ENCODE assay signal across 8 cellular contexts in the genomic region with DNA sequence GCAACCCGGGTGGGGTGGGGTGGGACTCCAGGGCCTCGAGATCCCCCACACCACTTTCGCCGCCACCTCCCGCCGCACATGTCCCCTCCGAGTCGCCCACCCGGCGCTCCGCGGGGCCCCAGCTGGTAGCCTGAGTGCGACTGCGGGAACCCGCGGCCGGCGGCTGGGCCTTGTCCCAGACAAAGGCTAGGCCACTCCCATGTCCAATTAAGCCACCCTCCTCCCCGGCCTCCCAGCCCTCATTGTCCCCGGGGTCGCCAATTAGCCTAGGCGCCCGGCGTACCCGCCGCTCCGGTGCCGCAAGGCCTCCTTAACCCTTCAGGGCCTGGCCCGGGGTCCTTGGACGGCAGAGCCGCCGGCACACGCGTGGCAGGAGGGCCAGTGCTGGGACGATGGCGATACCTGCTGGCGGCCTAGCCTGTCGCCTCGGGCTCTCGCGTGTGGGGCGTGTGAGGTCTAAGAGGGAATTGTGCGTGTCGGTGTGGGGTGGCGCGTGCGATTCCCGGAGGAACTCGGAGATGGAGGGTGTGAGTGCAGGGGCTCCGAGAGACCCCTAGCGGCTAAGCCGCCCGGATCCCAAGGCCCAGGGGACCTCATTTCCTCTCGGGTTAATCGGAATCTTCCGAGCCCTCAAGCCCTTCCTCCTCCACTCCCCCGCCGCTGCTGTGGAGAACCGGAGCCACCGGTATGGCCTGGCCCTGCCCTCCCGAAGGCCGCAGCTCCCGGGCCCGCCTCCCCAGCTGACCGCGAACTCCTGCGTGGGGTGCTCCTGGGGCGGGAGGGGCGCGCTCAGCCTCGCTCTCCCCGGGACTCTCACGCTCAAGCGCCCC. TPM values are rescaled to one million over a fixed set of nuclear protein-coding genes. Genes with fewer than 3 reads are reported as not detected.
DNase-seq lines count a peak whose midpoint lies in the region; ATAC-seq and TF ChIP-seq lines count a peak whose summit lies in the region.

No MANE protein-coding gene starts in this region.

- H3K4me3 Mint-ChIP-seq in activated CD4-positive, alpha-beta T cell treated with anti-CD3 and anti-CD28 coated beads for 36 hours: peak overlapping the region; percentile 49
- H3K4me3 Mint-ChIP-seq in activated T-helper 1 cell treated with anti-CD3 and anti-CD28 coated beads, Interleukin-12 subunit alpha, Interleukin-12 subunit beta, Interleukin-2, Interleukin-4 antibody, amounts not matched to agents 30 ng/mL and 10 ng/mL and 1 ng/mL, durations not matched to agents 14 hours and 24 hours and 36 hours: peak overlapping the region; percentile 29

- no peak for ATAC-seq in activated CD4-positive, alpha-beta T cell treated with anti-CD3 and anti-CD28 coated beads for 36 hours
- peak in 3 of 4 donors; percentile 40 to 55 (median 53) for ATAC-seq in heart left ventricle
- no peak for ATAC-seq in HG03521 (IDR thresholded peaks at IDR 0.05; ENCODE audit: unreplicated experiment)

- H3K27ac Mint-ChIP-seq in activated CD4-positive, alpha-beta T cell treated with anti-CD3 and anti-CD28 coated beads for 36 hours: no peak overlapping the region
- H3K27ac Mint-ChIP-seq in activated T-helper 1 cell treated with anti-CD3 and anti-CD28 coated beads, Interleukin-12 subunit alpha, Interleukin-12 subunit beta, Interleukin-2, Interleukin-4 antibody, amounts not matched to agents 30 ng/mL and 10 ng/mL and 1 ng/mL, durations not matched to agents 14 hours and 24 hours and 36 hours: peak overlapping the region; percentile 44

- H3K9me3 Mint-ChIP-seq in activated CD4-positive, alpha-beta T cell treated with anti-CD3 and anti-CD28 coated beads for 36 hours (ENCODE audit: low read depth): no peaks in the 10 kb centered on the region
- H3K9me3 Mint-ChIP-seq in activated T-helper 1 cell treated with anti-CD3 and anti-CD28 coated beads, Interleukin-12 subunit alpha, Interleukin-12 subunit beta, Interleukin-2, Interleukin-4 antibody, amounts not matched to agents 30 ng/mL and 10 ng/mL and 1 ng/mL, durations not matched to agents 14 hours and 24 hours and 36 hours: no peaks in the 10 kb centered on the region

- H3K9me3 ChIP-seq in heart left ventricle: no peaks in the 10 kb centered on the region
- no peaks in the 10 kb centered on the region for H3K9me3 ChIP-seq in parathyroid adenoma (ENCODE audit: control insufficient read depth, low read length)

- peaks cover 0 to 65% (median 10%) of the 10 kb centered on the region in 9 donors for H3K27me3 ChIP-seq in heart left ventricle
- peaks cover 3% of the 10 kb centered on the region for H3K27me3 ChIP-seq in parathyroid adenoma (ENCODE audit: control insufficient read depth, insufficient read depth, low read length)

- H3K27ac ChIP-seq in heart left ventricle (peak overlapping the region; percentile 67 to 92 (median 83)), parathyroid adenoma (peak overlapping the region; percentile 70)

- intact Hi-C loops in activated CD4-positive, alpha-beta T cell treated with anti-CD3 and anti-CD28 coated beads for 36 hours (cut with DNase I, micrococcal nuclease): loop anchor here (2.0 to 5.0 kb wide), 4 partner anchors 15 to 809 kb away; partner anchors contain the start of gene PPM1D (in 1 of the 2)
- intact Hi-C loops in activated T-helper 1 cell treated with anti-CD3 and anti-CD28 coated beads, Interleukin-12 subunit alpha, Interleukin-12 subunit beta, Interleukin-2, Interleukin-4 antibody, amounts not matched to agents 30 ng/mL and 10 ng/mL and 1 ng/mL, durations not matched to agents 14 hours and 24 hours and 36 hours (cut with micrococcal nuclease): no loop called here
- intact Hi-C loops in heart left ventricle (cut with DNase I): loop anchor here in 8 of 10 donors (5.0 to 10.0 kb wide), 6 partner anchors 141 to 687 kb away; partner anchors contain the start of gene MED13 (in 5 of the 8)

- peak overlapping the region; percentile 79 for H3K4me2 ChIP-seq in parathyroid adenoma (ENCODE audit: low read length)

- H3K9ac ChIP-seq in parathyroid adenoma: peak overlapping the region; percentile 12

- peaks cover 14% of the 10 kb centered on the region for H3K4me1 Mint-ChIP-seq in activated CD4-positive, alpha-beta T cell treated with anti-CD3 and anti-CD28 coated beads for 36 hours
- H3K4me1 Mint-ChIP-seq in activated T-helper 1 cell treated with anti-CD3 and anti-CD28 coated beads, Interleukin-12 subunit alpha, Interleukin-12 subunit beta, Interleukin-2, Interleukin-4 antibody, amounts not matched to agents 30 ng/mL and 10 ng/mL and 1 ng/mL, durations not matched to agents 14 hours and 24 hours and 36 hours (ENCODE audit: low read depth): peaks cover 7% of the 10 kb centered on the region

- peak overlapping the region; percentile 96 for H2AFZ ChIP-seq in parathyroid adenoma

- H3K36me3 ChIP-seq in heart left ventricle (peaks cover 0 to 10% (median 0%) of the 10 kb centered on the region in 9 donors), parathyroid adenoma (ENCODE audit: control insufficient read depth, insufficient read depth, low read length) (no peaks in the 10 kb centered on the region)

- no peaks in the 10 kb centered on the region for H3K36me3 Mint-ChIP-seq in activated CD4-positive, alpha-beta T cell treated with anti-CD3 and anti-CD28 coated beads for 36 hours (ENCODE audit: low read depth)
- H3K36me3 Mint-ChIP-seq in activated T-helper 1 cell treated with anti-CD3 and anti-CD28 coated beads, Interleukin-12 subunit alpha, Interleukin-12 subunit beta, Interleukin-2, Interleukin-4 antibody, amounts not matched to agents 30 ng/mL and 10 ng/mL and 1 ng/mL, durations not matched to agents 14 hours and 24 hours and 36 hours (ENCODE audit: low read depth): no peaks in the 10 kb centered on the region

- POLR2A ChIA-PET in activated CD4-positive, alpha-beta T cell treated with anti-CD3 and anti-CD28 coated beads for 36 hours (lab: Charles Lee): interaction anchor here (0.8 kb wide), 1 partner anchor 162 kb away, joined by 3 read pairs; no protein-coding TSS in a partner anchor

- no peaks in the 10 kb centered on the region for H3K79me2 ChIP-seq in parathyroid adenoma

- H3K4me3 ChIP-seq in heart left ventricle (peak overlapping the region; percentile 37 to 84 (median 65)), parathyroid adenoma (ENCODE audit: low read depth, low read length) (peak overlapping the region; percentile 60)

- CTCF ChIA-PET in activated CD4-positive, alpha-beta T cell treated with anti-CD3 and anti-CD28 coated beads for 36 hours (lab: Charles Lee): interaction anchor here (0.6 to 2.4 kb wide), 11 partner anchors 10 to 667 kb away, joined by 3 to 8 read pairs (median 5); no protein-coding TSS in a partner anchor

- peaks cover 35% of the 10 kb centered on the region for H3K27me3 Mint-ChIP-seq in activated CD4-positive, alpha-beta T cell treated with anti-CD3 and anti-CD28 coated beads for 36 hours
- peaks cover 59% of the 10 kb centered on the region for H3K27me3 Mint-ChIP-seq in activated T-helper 1 cell treated with anti-CD3 and anti-CD28 coated beads, Interleukin-12 subunit alpha, Interleukin-12 subunit beta, Interleukin-2, Interleukin-4 antibody, amounts not matched to agents 30 ng/mL and 10 ng/mL and 1 ng/mL, durations not matched to agents 14 hours and 24 hours and 36 hours (ENCODE audit: insufficient read depth)

- peak in 5 of 12 donors; percentile 10 to 33 (median 16) for TF ChIP-seq CTCF in heart left ventricle (IDR thresholded peaks at IDR 0.05)
- no peak for TF ChIP-seq CTCF in parathyroid adenoma (IDR thresholded peaks at IDR 0.05)

- TF ChIP-seq POLR2A in heart left ventricle (IDR thresholded peaks at IDR 0.05): no peak

- peak; percentile 46 for DNase-seq in activated CD4-positive, alpha-beta T cell treated with anti-CD3 and anti-CD28 coated beads for 36 hours
- no peak for DNase-seq in activated CD4-positive, alpha-beta T cell treated with anti-CD3 and anti-CD28 coated beads, Interleukin-2, amount 50 U/mL, for 1 hour
- DNase-seq in LHCN-M2 (ENCODE audit: low read depth) (peak; percentile 49), heart left ventricle (peak; percentile 68 to 83 (median 73)), DMS79 (lab: John Stamatoyannopoulos, UW) (no peak)
- DNase-seq in activated T-helper 1 cell treated with anti-CD3 and anti-CD28 coated beads, Interleukin-12 subunit alpha, Interleukin-12 subunit beta, Interleukin-2, Interleukin-4 antibody, amounts not matched to agents 30 ng/mL and 10 ng/mL and 1 ng/mL, durations not matched to agents 14 hours and 24 hours and 36 hours (ENCODE audit: low spot score): no peak

- 1 to 4% (median 2%) methylated on average over 66 to 74 of the region's 74 CpGs for WGBS in heart left ventricle, 4 donors

- H3K4me1 ChIP-seq in heart left ventricle (peaks cover 0 to 69% (median 31%) of the 10 kb centered on the region in 12 donors), parathyroid adenoma (peaks cover 4% of the 10 kb centered on the region)

RNA-seq across cellular contexts. Expression of gene TBX2, which starts 11.7 kb away (rescaled TPM):
- total RNA-seq in activated CD4-positive, alpha-beta T cell treated with anti-CD3 and anti-CD28 coated beads for 36 hours: not detected
- total RNA-seq in LHCN-M2 (2014; rRNA removed): 5.6 and 7.5 TPM in 2 replicates
- 3.3 TPM for polyA plus RNA-seq in LHCN-M2 (2012)
- not detected in 2 replicates for total RNA-seq in activated T-helper 1 cell treated with anti-CD3 and anti-CD28 coated beads, Interleukin-12 subunit alpha, Interleukin-12 subunit beta, Interleukin-2, Interleukin-4 antibody, amounts not matched to agents 30 ng/mL and 10 ng/mL and 1 ng/mL, durations not matched to agents 14 hours and 24 hours and 36 hours
- 10 to 100 TPM in 7 of 9 donors, 1 to 10 TPM in 2; 7.0 to 23.0 (median 13.6) TPM for total RNA-seq in heart left ventricle
- 10 to 100 TPM in 1 of 2 donors, 1 to 10 TPM in 1; 9.6 to 13.4 TPM for polyA plus RNA-seq in heart left ventricle

RNA-seq across cellular contexts. Expression of gene TBX4, which starts 40.9 kb away (rescaled TPM):
- not detected for total RNA-seq in activated CD4-positive, alpha-beta T cell treated with anti-CD3 and anti-CD28 coated beads for 36 hours
- not detected in 2 replicates for total RNA-seq in LHCN-M2 (2014; rRNA removed)
- polyA plus RNA-seq in LHCN-M2 (2012): 0.04 TPM
- not detected in 2 replicates for total RNA-seq in activated T-helper 1 cell treated with anti-CD3 and anti-CD28 coated beads, Interleukin-12 subunit alpha, Interleukin-12 subunit beta, Interleukin-2, Interleukin-4 antibody, amounts not matched to agents 30 ng/mL and 10 ng/mL and 1 ng/mL, durations not matched to agents 14 hours and 24 hours and 36 hours
- under 1 TPM in 3 of 9 donors, not detected in 6; 0.09 to 0.29 (median 0.10) TPM for total RNA-seq in heart left ventricle
- under 1 TPM in 1 of 2 donors, not detected in 1; 0.07 TPM for polyA plus RNA-seq in heart left ventricle

Comparison
In these comparisons a context has a peak if more than half of its experiments do, and no peak if none do; other contexts are left out.
1. DNase-seq: peak in activated CD4-positive, alpha-beta T cell treated with anti-CD3 and anti-CD28 coated beads for 36 hours (single experiment), LHCN-M2 (single experiment) and heart left ventricle (5 of 5); none in activated CD4-positive, alpha-beta T cell treated with anti-CD3 and anti-CD28 coated beads, Interleukin-2, amount 50 U/mL, for 1 hour (single experiment), activated T-helper 1 cell treated with anti-CD3 and anti-CD28 coated beads, Interleukin-12 subunit alpha, Interleukin-12 subunit beta, Interleukin-2, Interleukin-4 antibody, amounts not matched to agents 30 ng/mL and 10 ng/mL and 1 ng/mL, durations not matched to agents 14 hours and 24 hours and 36 hours (single experiment) and DMS79 (single experiment).
2. ATAC-seq: peak in heart left ventricle (3 of 4); none in activated CD4-positive, alpha-beta T cell treated with anti-CD3 and anti-CD28 coated beads for 36 hours (single experiment) and HG03521 (single experiment).